Comparison of ENCODE assay signal across 28 cellular contexts in the genomic region with DNA sequence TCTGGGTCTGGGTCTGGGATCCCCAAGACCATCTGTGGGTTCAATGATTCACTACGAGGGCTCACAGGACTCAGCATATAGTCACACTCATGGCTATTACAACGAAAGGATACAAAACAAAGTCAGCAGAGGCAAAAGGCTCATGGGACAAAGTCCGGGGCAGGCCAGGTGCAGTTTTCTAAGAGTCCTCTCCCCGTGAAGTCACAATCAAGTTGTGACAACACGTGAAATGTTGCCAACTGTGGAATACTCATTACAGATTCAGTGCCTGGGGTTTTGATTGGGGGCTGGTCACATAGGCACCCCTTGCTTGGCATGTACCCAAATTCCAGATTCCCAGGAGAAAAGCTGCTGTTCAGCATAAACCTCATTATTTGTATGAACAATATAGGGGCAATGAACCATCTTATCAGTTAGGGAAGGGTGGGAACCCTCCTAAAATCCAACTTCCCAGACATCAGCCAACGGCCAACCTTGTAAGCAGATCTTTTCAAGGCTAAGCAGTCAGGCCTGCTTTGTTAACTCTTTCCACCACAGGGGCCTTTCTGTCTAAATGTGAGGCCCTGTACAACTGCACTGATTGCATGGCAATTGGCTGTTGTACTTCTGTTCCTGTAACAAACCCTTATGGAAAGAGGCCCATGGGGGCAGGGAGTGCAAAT. TPM values are rescaled to one million over a fixed set of nuclear protein-coding genes. Genes with fewer than 3 reads are reported as not detected.
DNase-seq lines count a peak whose midpoint lies in the region; ATAC-seq, FAIRE-seq and TF ChIP-seq lines count a peak whose summit lies in the region.
"Had no signal": no experiment of that assay in that cellular context is flagged by ENCODE, and none has a peak within 500 bp of the region (broad histone marks: within the 10 kb centered on the region; RNA-seq: fewer than 3 reads in every experiment).

No MANE protein-coding gene starts in this region.

- CTCF ChIA-PET in A549 (lab: Yijun Ruan, JAX), result no interaction called here

- no peak overlapping the region for H3K9ac ChIP-seq in colonic mucosa (ENCODE audit: low read depth in 2 of 2, low read length in 2 of 2)
- H3K9ac ChIP-seq in mucosa of rectum (ENCODE audit: low read depth in 1 of 2, low read length in 2 of 2), result no peak overlapping the region
- H3K9ac ChIP-seq: BLaER1 treated with 17β-estradiol and CSF1 and Interleukin-3, amounts not matched to agents 10 nM and 100 nM had no signal

- ATAC-seq in A549 (no peak), Right ventricle myocardium inferior (no peak), GM19395 (IDR thresholded peaks at IDR 0.05; ENCODE audit: unreplicated experiment) (no peak)
- ATAC-seq: GM12878 had no signal

- H3K4me1 ChIP-seq in A549 (no peaks in the 10 kb centered on the region), Peyer's patch (no peaks in the 10 kb centered on the region), colonic mucosa (no peaks in the 10 kb centered on the region), mucosa of rectum (ENCODE audit: control insufficient read depth in 2 of 2, insufficient read depth in 2 of 2, low read length in 2 of 2) (no peaks in the 10 kb centered on the region)
- H3K4me1 ChIP-seq: BE2C; BLaER1 treated with 17β-estradiol and CSF1 and Interleukin-3, amounts not matched to agents 10 nM and 100 nM; HAP-1 had no signal

- intact Hi-C loops in colonic mucosa (cut with DNase I), result no loop called here
- intact Hi-C loops in Right ventricle myocardium inferior (cut with DNase I), result no loop called here

- peak; percentile 39 for FAIRE-seq in A549 (lab: Jason Lieb, UNC)
- FAIRE-seq: A204.1, D721Med, GM12878, GM19239, H54 had no signal

- POLR2A ChIA-PET in A549 (lab: Yijun Ruan, JAX), result no interaction called here

- H3K36me3 ChIP-seq in Peyer's patch (no peaks in the 10 kb centered on the region), colonic mucosa (no peaks in the 10 kb centered on the region), mucosa of rectum (ENCODE audit: control insufficient read depth in 2 of 2, insufficient read depth in 2 of 2, low read length in 2 of 2) (no peaks in the 10 kb centered on the region)
- H3K36me3 ChIP-seq: BE2C; BLaER1 treated with 17β-estradiol and CSF1 and Interleukin-3, amounts not matched to agents 10 nM and 100 nM; HAP-1 had no signal

- no peak for TF ChIP-seq RAD21 in A549 (conservative IDR thresholded peaks at IDR 0.05 in 1 of 2, IDR thresholded peaks at IDR 0.05 in 1 of 2)

- H3K9me3 ChIP-seq in A549 (no peaks in the 10 kb centered on the region), Peyer's patch (no peaks in the 10 kb centered on the region), colonic mucosa (no peaks in the 10 kb centered on the region), mucosa of rectum (ENCODE audit: control insufficient read depth in 2 of 2, low read length in 2 of 2) (no peaks in the 10 kb centered on the region)
- H3K9me3 ChIP-seq: BE2C, HAP-1 had no signal

- DNase-seq in A549 (ENCODE audit: low read depth in 1 of 2, low spot score in 1 of 2), result no peak
- peak in 2 of 3 donors; percentile 53 to 62 for DNase-seq in Peyer's patch
- DNase-seq in colonic mucosa, result peak; percentile 68
- DNase-seq in SIG-M5 treated with dmso at 0.1 percent for 504 hours (lab: John Stamatoyannopoulos, UW; ENCODE audit: unreplicated experiment), result no peak
- DNase-seq in putamen (ENCODE audit: low spot score), result no peak
- DNase-seq in Right ventricle myocardium inferior (ENCODE audit: missing footprints), result no peak
- DNase-seq: ACHN; AML-193; BE2C; CD4-positive, alpha-beta T cell; CD8-positive, alpha-beta memory T cell; DMS 273 treated with DMSO at 0.1 percent for 48 hours; DMS79; EL; GDM1; GOT3; HFFc6 had no signal

- no peak for TF ChIP-seq EP300 in A549 (IDR thresholded peaks at IDR 0.05)

- no peaks in the 10 kb centered on the region for H3K27me3 ChIP-seq in Peyer's patch
- no peaks in the 10 kb centered on the region for H3K27me3 ChIP-seq in colonic mucosa
- H3K27me3 ChIP-seq in mucosa of rectum (ENCODE audit: control insufficient read depth in 2 of 2, insufficient read depth in 2 of 2, low read length in 2 of 2), result no peaks in the 10 kb centered on the region
- H3K27me3 ChIP-seq: BE2C; BLaER1 treated with 17β-estradiol and CSF1 and Interleukin-3, amounts not matched to agents 10 nM and 100 nM had no signal

- TF ChIP-seq CTCF in A549 (IDR thresholded peaks at IDR 0.05) (no peak), Peyer's patch (IDR thresholded peaks at IDR 0.05) (no peak), colonic mucosa (IDR thresholded peaks at IDR 0.05) (no peak)

- no peak overlapping the region for H3K4me2 ChIP-seq in A549
- H3K4me2 ChIP-seq: BLaER1 treated with 17β-estradiol and CSF1 and Interleukin-3, amounts not matched to agents 10 nM and 100 nM had no signal

- no peak overlapping the region for H3K27ac ChIP-seq in A549
- H3K27ac ChIP-seq in Peyer's patch, result no peak overlapping the region
- peak overlapping the region; percentile 32 for H3K27ac ChIP-seq in colonic mucosa
- peak overlapping the region; percentile 2 to 55 for H3K27ac ChIP-seq in mucosa of rectum (ENCODE audit: low read depth in 2 of 2, low read length in 2 of 2)
- H3K27ac ChIP-seq: 22Rv1; BLaER1 treated with 17β-estradiol and CSF1 and Interleukin-3, amounts not matched to agents 10 nM and 100 nM had no signal

- TF ChIP-seq POLR2A in A549 (IDR thresholded peaks at IDR 0.05; ENCODE audit: low read length) (no peak), Peyer's patch (IDR thresholded peaks at IDR 0.05) (no peak)

- H3K4me3 ChIP-seq in A549 (no peak overlapping the region), Peyer's patch (no peak overlapping the region), colonic mucosa (no peak overlapping the region), mucosa of rectum (ENCODE audit: low read length in 2 of 2) (no peak overlapping the region)
- H3K4me3 ChIP-seq: BLaER1 treated with 17β-estradiol and CSF1 and Interleukin-3, amounts not matched to agents 10 nM and 100 nM; GM12878; HAP-1 had no signal

- WGBS in A549 (ENCODE audit: missing lambda C conversion rate), result 58% methylated on average over 6 of the region's 6 CpGs

TF ChIP-seq in A549, 52 proteins besides CTCF, POLR2A, EP300 and RAD21:
- TF ChIP-seq, protein P1, sequence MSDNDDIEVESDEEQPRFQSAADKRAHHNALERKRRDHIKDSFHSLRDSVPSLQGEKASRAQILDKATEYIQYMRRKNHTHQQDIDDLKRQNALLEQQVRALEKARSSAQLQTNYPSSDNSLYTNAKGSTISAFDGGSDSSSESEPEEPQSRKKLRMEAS (IDR thresholded peaks at IDR 0.05), result no peak
- TF ChIP-seq FOXS1 (CRISPR knock-in tag; IDR thresholded peaks at IDR 0.05), result no peak
- TF ChIP-seq ZC3H11A (IDR thresholded peaks at IDR 0.05), result no peak
- TF ChIP-seq, protein P2, sequence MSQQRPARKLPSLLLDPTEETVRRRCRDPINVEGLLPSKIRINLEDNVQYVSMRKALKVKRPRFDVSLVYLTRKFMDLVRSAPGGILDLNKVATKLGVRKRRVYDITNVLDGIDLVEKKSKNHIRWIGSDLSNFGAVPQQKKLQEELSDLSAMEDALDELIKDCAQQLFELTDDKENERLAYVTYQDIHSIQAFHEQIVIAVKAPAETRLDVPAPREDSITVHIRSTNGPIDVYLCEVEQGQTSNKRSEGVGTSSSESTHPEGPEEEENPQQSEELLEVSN (IDR thresholded peaks at IDR 0.05; ENCODE audit: borderline replicate concordance, low read depth), result no peak
- TF ChIP-seq NFE2L2 (conservative IDR thresholded peaks at IDR 0.05; ENCODE audit: low read length), result no peak
- TF ChIP-seq FOSL2 (IDR thresholded peaks at IDR 0.05), result no peak
- no peak for TF ChIP-seq FOSL2 (CRISPR knock-in tag; IDR thresholded peaks at IDR 0.05)
- TF ChIP-seq SMC3 (IDR thresholded peaks at IDR 0.05), result no peak
- TF ChIP-seq, protein P3, sequence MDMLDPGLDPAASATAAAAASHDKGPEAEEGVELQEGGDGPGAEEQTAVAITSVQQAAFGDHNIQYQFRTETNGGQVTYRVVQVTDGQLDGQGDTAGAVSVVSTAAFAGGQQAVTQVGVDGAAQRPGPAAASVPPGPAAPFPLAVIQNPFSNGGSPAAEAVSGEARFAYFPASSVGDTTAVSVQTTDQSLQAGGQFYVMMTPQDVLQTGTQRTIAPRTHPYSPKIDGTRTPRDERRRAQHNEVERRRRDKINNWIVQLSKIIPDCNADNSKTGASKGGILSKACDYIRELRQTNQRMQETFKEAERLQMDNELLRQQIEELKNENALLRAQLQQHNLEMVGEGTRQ (IDR thresholded peaks at IDR 0.05), result no peak
- TF ChIP-seq JUN (IDR thresholded peaks at IDR 0.05), result no peak
- no peak for TF ChIP-seq SREBF2 (IDR thresholded peaks at IDR 0.05)
- no peak for TF ChIP-seq NR3C1 (IDR thresholded peaks at IDR 0.05)

RNA-seq across cellular contexts. Expression of a gene that starts 58.2 kb away (rescaled TPM):
- polyA plus RNA-seq in A549 (2011; rRNA removed) (not detected in 2 replicates), A549 (2017; fragmentation: RNase III; extraction: RNeasy Plus Mini Kit Qiagen cat#74134 plus additional on column Dnase treatment) (not detected in 3 replicates)
- polyA plus RNA-seq in A549 (2012; cell fraction: cytosol; rRNA removed), result not detected in 2 replicates
- polyA plus RNA-seq in A549 (2012; cell fraction: nucleus; rRNA removed), result not detected in 2 replicates
- not detected in 2 replicates for polyA minus RNA-seq in A549 (2011; rRNA and poly(A)+ RNA removed)
- total RNA-seq in Peyer's patch (1 to 10 TPM; 1.8 to 9.9 (median 6.5) TPM), colonic mucosa (1 to 10 TPM; 1.5 to 2.5 TPM), Right ventricle myocardium inferior (21.4 TPM)
- total RNA-seq: CD4-positive, alpha-beta T cell; CD8-positive, alpha-beta memory T cell; GM12878; HFFc6 had no signal
- polyA plus RNA-seq: CD14-positive monocyte; CD8-positive, alpha-beta memory T cell; GM12878 had no signal

Comparison
In these comparisons a context has a peak if more than half of its experiments do, and no peak if none do; other contexts are left out.
1. DNase-seq: peak in Peyer's patch (2 of 3) and colonic mucosa (single experiment); none in A549 (0 of 2), SIG-M5 treated with dmso at 0.1 percent for 504 hours (single experiment), putamen (single experiment) and Right ventricle myocardium inferior (single experiment).
2. H3K27ac ChIP-seq: peak in colonic mucosa (single experiment) and mucosa of rectum (2 of 2); none in A549 (0 of 2) and Peyer's patch (0 of 4).